8 cellular contexts compared by ENCODE assay signal in genomic region chrX:49073641-49074575, GRCh38. TPM values are rescaled to one million over a fixed set of nuclear protein-coding genes. Genes with fewer than 3 reads are reported as not detected.
A peak's percentile ranks its signal among the peaks of the same experiment; 100 is the strongest.
DNase-seq lines count a peak whose midpoint lies in the region; ATAC-seq and TF ChIP-seq lines count a peak whose summit lies in the region.

TSS of gene PRAF2 (minus strand) at chrX:49074002. CDS start at chrX:49073987, 15 bp downstream.

- intact Hi-C loops in IMR-90 (cut with micrococcal nuclease): loop anchor here (1.0 to 10.0 kb wide), 2 partner anchors 31 to 91 kb away; partner anchors contain the start of genes MAGIX and TFE3
- intact Hi-C loops in natural killer cell (cut with micrococcal nuclease): loop anchor here (2.0 kb wide), 1 partner anchor 27 kb away; no protein-coding TSS in a partner anchor

- in situ Hi-C loops in IMR-90 (cut with MboI; ENCODE audit: low sequenced_read_pairs): loop anchor here (25.0 kb wide), 1 partner anchor 112 kb away; the partner anchor contains the start of genes KCND1 and OTUD5

- H2AK5ac ChIP-seq in IMR-90 (ENCODE audit: low read depth, low read length): peak within 1 kb of the TSS; percentile 91

- peak within 1 kb of the TSS; percentile 73 for H3K9ac ChIP-seq in IMR-90 (ENCODE audit: low read depth, low read length)

- peak within 1 kb of the TSS; percentile 62 for H4K5ac ChIP-seq in IMR-90 (ENCODE audit: low read depth, low read length)

- peak; percentile 75; the same call in 1 of the 2 replicates for TF ChIP-seq POLR2A in IMR-90 (IDR thresholded peaks at IDR 0.05; ENCODE audit: low read depth, low read length)

- POLR2A ChIA-PET in CD8-positive, alpha-beta memory T cell (lab: Charles Lee): no interaction called here
- POLR2A ChIA-PET in IMR-90 (lab: Charles Lee; ENCODE audit: unreplicated experiment): interaction anchor here (0.6 kb wide), 1 partner anchor 21 kb away, joined by 3 read pairs; no protein-coding TSS in a partner anchor

- peaks cover 4 to 33% of the 10 kb centered on the region in 2 experiments; a peak in 3 of 4 replicates for H3K79me1 ChIP-seq in IMR-90 (ENCODE audit: low read depth in 1 of 2, low read length in 2 of 2)

- H3K14ac ChIP-seq in IMR-90 (replicated peaks; ENCODE audit: low read depth, low read length): peak within 1 kb of the TSS; percentile 82

- H3K4me3 Mint-ChIP-seq in CD8-positive, alpha-beta memory T cell: peak within 1 kb of the TSS; percentile 82 to 92 (median 86)
- peak within 1 kb of the TSS; percentile 89 for H3K4me3 Mint-ChIP-seq in natural killer cell

- peak within 1 kb of the TSS; percentile 98 for H2AK9ac ChIP-seq in IMR-90 (replicated peaks; ENCODE audit: low read depth, low read length, poor library complexity)

- H3K36me3 Mint-ChIP-seq in CD8-positive, alpha-beta memory T cell: peaks cover 0 to 39% (median 0%) of the 10 kb centered on the region in 3 donors
- H3K36me3 Mint-ChIP-seq in natural killer cell: no peaks in the 10 kb centered on the region

- peak within 1 kb of the TSS; percentile 87 for H2BK5ac ChIP-seq in IMR-90 (ENCODE audit: low read depth, low read length, poor library complexity, severe bottlenecking)

- peak within 1 kb of the TSS; percentile 73 for H3K27ac ChIP-seq in CD8-positive, alpha-beta memory T cell (ENCODE audit: low read depth, low read length)
- peak within 1 kb of the TSS; percentile 77 for H3K27ac ChIP-seq in IMR-90 (ENCODE audit: insufficient read depth, low read length)

- CTCF ChIA-PET in CD8-positive, alpha-beta memory T cell (lab: Charles Lee): no interaction called here
- CTCF ChIA-PET in IMR-90 (lab: Yijun Ruan, JAX): no interaction called here

- H3K9me3 ChIP-seq in CD8-positive, alpha-beta memory T cell (ENCODE audit: low read length): no peaks in the 10 kb centered on the region
- no peaks in the 10 kb centered on the region for H3K9me3 ChIP-seq in IMR-90 (ENCODE audit: control insufficient read depth, insufficient read depth, low read length)

- peak; percentile 91 for ATAC-seq in GM21381 (IDR thresholded peaks at IDR 0.05; ENCODE audit: unreplicated experiment)
- ATAC-seq in IMR-90 (ENCODE audit: low read depth): peak; percentile 89
- peak; percentile 91 to 96 (median 93) for ATAC-seq in natural killer cell

- no peaks in the 10 kb centered on the region for H3K27me3 ChIP-seq in CD8-positive, alpha-beta memory T cell (ENCODE audit: insufficient read depth, low read length, poor library complexity, severe bottlenecking)
- no peaks in the 10 kb centered on the region for H3K27me3 ChIP-seq in IMR-90 (ENCODE audit: control insufficient read depth, insufficient read depth, low read length)

- H3K4me1 Mint-ChIP-seq in CD8-positive, alpha-beta memory T cell: peaks cover 8 to 23% (median 22%) of the 10 kb centered on the region in 3 donors
- peaks cover 16 to 19% of the 10 kb centered on the region in 2 donors for H3K4me1 Mint-ChIP-seq in natural killer cell

- peak; percentile 81 to 93 (median 88) for DNase-seq in CD8-positive, alpha-beta memory T cell
- DNase-seq in IMR-90: peak; percentile 89
- DNase-seq in RPMI8226: peak; percentile 74
- DNase-seq in activated effector memory CD4-positive, alpha-beta T cell treated with anti-CD3 and anti-CD28 coated beads, Interleukin-2, amount 50 U/mL, for 16 hours: peak; percentile 96
- DNase-seq in fibroblast of peridontal ligament (ENCODE audit: extremely low read depth): peak; percentile 85
- DNase-seq in natural killer cell: peak; percentile 69
- DNase-seq in stimulated activated naive CD4-positive, alpha-beta T cell (lab: John Stamatoyannopoulos, UW): peak; percentile 81 to 89 (median 84)

- no peak within 1 kb of the TSS for H3K18ac ChIP-seq in IMR-90 (ENCODE audit: low read depth, low read length)

- no peak within 1 kb of the TSS for H2BK15ac ChIP-seq in IMR-90 (ENCODE audit: low read depth, low read length)

- no peaks in the 10 kb centered on the region for H3K9me3 Mint-ChIP-seq in CD8-positive, alpha-beta memory T cell
- H3K9me3 Mint-ChIP-seq in natural killer cell: no peaks in the 10 kb centered on the region

- H3K4me1 ChIP-seq in CD8-positive, alpha-beta memory T cell (ENCODE audit: insufficient read depth, low read length): peaks cover 10% of the 10 kb centered on the region
- H3K4me1 ChIP-seq in IMR-90 (ENCODE audit: control insufficient read depth, insufficient read depth, low read length): peaks cover 1% of the 10 kb centered on the region; the same call in 1 of the 2 replicates

- BruUV-seq in IMR-90 (replicated peaks; lab: Mats Ljungman, UMichigan): no TSS peak

- peak within 1 kb of the TSS; percentile 80 to 91 for H4K8ac ChIP-seq in IMR-90 (ENCODE audit: low read depth in 2 of 2, low read length in 2 of 2)

- 0 out of 2 replicates have a peak, but pooled peaks cover 5% of the 10 kb centered on the region for H3K9me1 ChIP-seq in IMR-90 (ENCODE audit: insufficient read depth, low read length)

- TF ChIP-seq RAD21 in IMR-90 (IDR thresholded peaks at IDR 0.05; ENCODE audit: low read length): no peak

- H3K23ac ChIP-seq in IMR-90 (ENCODE audit: low read depth, low read length): peak within 1 kb of the TSS; percentile 80

- dilution Hi-C loops in IMR-90 (cut with HindIII; ENCODE audit: low sequenced_read_pairs, unreplicated experiment): no loop called here

- peak within 1 kb of the TSS; percentile 92 for H3K4me2 ChIP-seq in IMR-90 (ENCODE audit: low read depth, low read length)

- no peak within 1 kb of the TSS; the same call in 1 of the 2 replicates for H2BK120ac ChIP-seq in IMR-90 (ENCODE audit: low read depth, low read length)

- peak within 1 kb of the TSS; percentile 88 to 97 (median 95) for H3K27ac Mint-ChIP-seq in CD8-positive, alpha-beta memory T cell
- H3K27ac Mint-ChIP-seq in natural killer cell: peak within 1 kb of the TSS; percentile 88 to 93

- H3K36me3 ChIP-seq in CD8-positive, alpha-beta memory T cell (ENCODE audit: insufficient read depth, low read length): no peaks in the 10 kb centered on the region
- H3K36me3 ChIP-seq in IMR-90 (ENCODE audit: control insufficient read depth, insufficient read depth, low read length): peaks cover 16% of the 10 kb centered on the region

- 29% methylated on average over 5 of the region's 61 CpGs; no CpG with 5 or more reads in 1 of the 2 experiments for WGBS in IMR-90 (ENCODE audit: extremely low coverage in 2 of 2, insufficient read length in 1 of 2), 2 experiments

- H3K27me3 Mint-ChIP-seq in CD8-positive, alpha-beta memory T cell: peaks cover 0 to 5% of the 10 kb centered on the region in 2 donors
- H3K27me3 Mint-ChIP-seq in natural killer cell (ENCODE audit: low read depth in 2 of 2): no peaks in the 10 kb centered on the region

- H3K56ac ChIP-seq in IMR-90 (ENCODE audit: extremely low read depth, insufficient read depth, low read length): peak within 1 kb of the TSS; percentile 56

- H3K4me3 ChIP-seq in CD8-positive, alpha-beta memory T cell (ENCODE audit: low read length): peak within 1 kb of the TSS; percentile 75
- H3K4me3 ChIP-seq in IMR-90 (ENCODE audit: insufficient read depth, low read depth, low read length): peak within 1 kb of the TSS; percentile 85

- no peak within 1 kb of the TSS for H2BK20ac ChIP-seq in IMR-90 (ENCODE audit: low read depth, low read length)

- TF ChIP-seq CTCF in IMR-90 (conservative IDR thresholded peaks at IDR 0.05; ENCODE audit: low read depth, low read length) (no peak), natural killer cell (IDR thresholded peaks at IDR 0.05) (no peak)

- peak within 1 kb of the TSS; percentile 58 for H4K91ac ChIP-seq in IMR-90 (ENCODE audit: insufficient read depth, low read depth, low read length)

- H4K20me1 ChIP-seq in IMR-90 (ENCODE audit: insufficient read depth, low read length): no peaks in the 10 kb centered on the region

- H2AFZ ChIP-seq in IMR-90 (replicated peaks; ENCODE audit: low read length, poor library complexity): peak within 1 kb of the TSS; percentile 94

- H3K4ac ChIP-seq in IMR-90 (ENCODE audit: low read depth, low read length): peak within 1 kb of the TSS; percentile 90

TF ChIP-seq in IMR-90, 13 proteins besides CTCF, POLR2A, EP300 and RAD21 (continues in another document):
- TF ChIP-seq ELK1 (IDR thresholded peaks at IDR 0.05; ENCODE audit: borderline replicate concordance, low read depth, low read length): no peak
- peak; percentile 60; the same call in 1 of the 2 replicates for TF ChIP-seq MAZ (IDR thresholded peaks at IDR 0.05; ENCODE audit: borderline replicate concordance, low read depth, low read length)
- peak; percentile 87 for TF ChIP-seq CEBPB (IDR thresholded peaks at IDR 0.05; ENCODE audit: low read depth, low read length)
- TF ChIP-seq MXI1 (IDR thresholded peaks at IDR 0.05; ENCODE audit: borderline replicate concordance, low read depth, low read length): no peak; the same call in 1 of the 2 replicates
- TF ChIP-seq RFX5 (IDR thresholded peaks at IDR 0.05; ENCODE audit: low read depth, low read length): no peak
- no peak for TF ChIP-seq NFE2L2 (IDR thresholded peaks at IDR 0.05; ENCODE audit: low read depth, low read length)
- no peak for TF ChIP-seq RCOR1 (IDR thresholded peaks at IDR 0.05; ENCODE audit: insufficient replicate concordance, low read length)
- no peak for TF ChIP-seq CHD1 (IDR thresholded peaks at IDR 0.05; ENCODE audit: low read depth, low read length)
- peak; percentile 92 for TF ChIP-seq USF2 (IDR thresholded peaks at IDR 0.05; ENCODE audit: low read depth, low read length)
- TF ChIP-seq MAFK (IDR thresholded peaks at IDR 0.05; ENCODE audit: low read depth, low read length): no peak

RNA-seq across cellular contexts. Expression of gene PRAF2, which starts in this region (rescaled TPM):
- 10 to 100 TPM; 13.1 to 14.5 TPM for total RNA-seq in CD8-positive, alpha-beta memory T cell
- polyA plus RNA-seq in CD8-positive, alpha-beta memory T cell: 62.6 TPM
- total RNA-seq in IMR-90 (2012; rRNA removed) (3.8 and 5.0 TPM in 2 replicates), natural killer cell (10 to 100 TPM; 18.1 to 24.8 (median 19.9) TPM)
- 65.5 and 71.1 TPM in 2 replicates for polyA plus RNA-seq in IMR-90 (2012; rRNA removed)
- polyA plus RNA-seq in IMR-90 (2012; cell fraction: cytosol; rRNA removed): 78.8 and 141 TPM in 2 replicates
- 28.6 and 59.4 TPM in 2 replicates for polyA plus RNA-seq in IMR-90 (2012; cell fraction: nucleus; rRNA removed; ENCODE audit: low replicate concordance)

Comparison
In these comparisons a context has a peak if more than half of its experiments do, and no peak if none do; other contexts are left out.
1. Peak in every context shown above with its lines: DNase-seq, ATAC-seq, H3K4me3 ChIP-seq and H3K27ac ChIP-seq.